Comparison of ENCODE assay signal across 30 cellular contexts in the genomic region with DNA sequence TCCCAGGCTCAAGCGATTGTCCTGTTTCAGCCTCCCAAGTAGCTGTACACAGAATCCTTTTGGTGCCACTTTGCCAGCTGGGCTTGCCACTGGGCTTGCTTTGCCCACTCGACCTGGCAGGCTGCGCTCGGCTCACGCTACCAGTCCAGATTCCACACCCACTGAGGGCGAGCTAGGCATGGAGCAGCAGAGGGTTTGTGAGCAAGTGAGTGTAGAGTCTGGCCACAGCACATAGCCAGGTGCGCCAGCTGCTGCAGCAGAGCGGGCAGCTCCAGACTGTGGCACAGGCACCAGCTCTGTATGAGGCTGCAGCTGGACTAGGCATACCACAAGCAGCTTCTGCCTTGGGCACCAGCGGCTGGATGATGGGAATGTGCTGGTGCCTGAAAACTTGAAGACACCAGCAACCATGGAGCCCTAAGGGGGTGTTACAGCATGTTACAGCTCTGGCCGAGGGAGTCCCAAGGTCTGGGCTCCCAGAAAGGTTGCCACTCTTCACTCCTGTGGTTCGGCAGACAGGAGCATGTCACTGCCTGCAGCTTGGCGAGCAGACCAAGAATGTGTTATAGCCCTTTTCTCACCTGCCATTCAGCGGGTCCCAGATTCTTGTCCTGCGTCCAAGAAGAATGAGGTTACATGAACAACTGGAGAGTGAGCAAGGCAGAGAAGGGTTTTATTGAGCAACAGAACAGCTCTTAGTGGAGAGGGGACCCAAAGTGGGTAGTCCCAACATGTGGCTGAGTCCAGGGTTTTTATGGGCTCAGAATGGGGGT. TPM values are rescaled to one million over a fixed set of nuclear protein-coding genes. Genes with fewer than 3 reads are reported as not detected.
"Had no signal": no experiment of that assay in that cellular context is flagged by ENCODE, and none has a peak within 500 bp of the region (broad histone marks: within the 10 kb centered on the region; RNA-seq: fewer than 3 reads in every experiment).

No MANE protein-coding gene starts in this region.

- H3K4me3 ChIP-seq: coronary artery, dorsolateral prefrontal cortex, heart right ventricle, prostate gland, right lobe of liver, skin epidermis, testis, tibial nerve had no signal

- DNase-seq: central memory CD4-positive, alpha-beta T cell; dorsolateral prefrontal cortex; effector CD8-positive, alpha-beta T cell; heart right ventricle; hypothalamus; kidney glomerular epithelial cell; mammary epithelial cell; naive B cell; retina; right lobe of liver; stimulated activated CD4-positive, alpha-beta T cell treated with anti-CD3 and anti-CD28 coated beads, Interleukin-12 subunit alpha, Interleukin-12 subunit beta, amount 100 ng/mL, for 4 hours; stimulated activated CD4-positive, alpha-beta T cell treated with anti-CD3 and anti-CD28 coated beads, Interleukin-4, amount 100 ng/mL, for 1 hour; stimulated activated CD8-positive, alpha-beta memory T cell treated with anti-CD3 and anti-CD28 coated beads, Interleukin-4, amount 100 ng/mL, for 48 hours; testis had no signal

- H3K27me3 Mint-ChIP-seq: naive B cell; stimulated activated memory B cell treated with anti-CD40 and anti-IgM and Interleukin-4, amounts not matched to agents 10 μg/mL and 1 μg/mL and 100 μg/mL, for 72 hours; stimulated activated naive CD8-positive, alpha-beta T cell treated with anti-CD3 and anti-CD28 coated beads, Interleukin-15, Interleukin-2, amounts not matched to agents 100 ng/mL and 50 ng/mL, for 24 hours had no signal

- H2AFZ ChIP-seq: parathyroid adenoma had no signal

- H3K9ac ChIP-seq: parathyroid adenoma had no signal

- FAIRE-seq: frontal cortex, islet of Langerhans had no signal

- H3K4me3 Mint-ChIP-seq: mesothelial cell of epicardium; naive B cell; nephron; stimulated activated memory B cell treated with anti-CD40 and anti-IgM and Interleukin-4, amounts not matched to agents 10 μg/mL and 1 μg/mL and 100 μg/mL, for 72 hours; stimulated activated naive CD8-positive, alpha-beta T cell treated with anti-CD3 and anti-CD28 coated beads, Interleukin-15, Interleukin-2, amounts not matched to agents 100 ng/mL and 50 ng/mL, for 24 hours had no signal

- H3K4me1 Mint-ChIP-seq: nephron; stimulated activated memory B cell treated with anti-CD40 and anti-IgM and Interleukin-4, amounts not matched to agents 10 μg/mL and 1 μg/mL and 100 μg/mL, for 72 hours had no signal

- H3K27ac ChIP-seq: coronary artery, heart right ventricle, parathyroid adenoma, prostate gland, right lobe of liver, skin epidermis, testis, tibial nerve had no signal

- H3K4me1 ChIP-seq: parathyroid adenoma, prostate gland, right lobe of liver, testis, tibial nerve had no signal

- ATAC-seq: esophagus mucosa; heart right ventricle; left lobe of liver; right lobe of liver; stimulated activated memory B cell treated with anti-CD40 and anti-IgM and Interleukin-4, amounts not matched to agents 10 μg/mL and 1 μg/mL and 100 μg/mL, for 72 hours had no signal

- H3K9me3 Mint-ChIP-seq: mesothelial cell of epicardium; nephron; stimulated activated naive CD8-positive, alpha-beta T cell treated with anti-CD3 and anti-CD28 coated beads, Interleukin-15, Interleukin-2, amounts not matched to agents 100 ng/mL and 50 ng/mL, for 24 hours had no signal

- H3K27ac Mint-ChIP-seq: mesothelial cell of epicardium; nephron; stimulated activated memory B cell treated with anti-CD40 and anti-IgM and Interleukin-4, amounts not matched to agents 10 μg/mL and 1 μg/mL and 100 μg/mL, for 72 hours; stimulated activated naive CD8-positive, alpha-beta T cell treated with anti-CD3 and anti-CD28 coated beads, Interleukin-15, Interleukin-2, amounts not matched to agents 100 ng/mL and 50 ng/mL, for 24 hours had no signal

- H3K27me3 ChIP-seq: dorsolateral prefrontal cortex, heart right ventricle, right lobe of liver, testis, tibial nerve had no signal

- H3K79me2 ChIP-seq: parathyroid adenoma had no signal

- H3K9me3 ChIP-seq: prostate gland, right lobe of liver, testis had no signal

RNA-seq across cellular contexts. Expression of a gene that starts 52.9 kb away (rescaled TPM):
- total RNA-seq: esophagus mucosa, left lobe of liver, omental fat pad, prostate gland, right lobe of liver, subcutaneous adipose tissue, tibial nerve, ureter had no signal
